29 cellular contexts compared by ENCODE assay signal in the genomic region with DNA sequence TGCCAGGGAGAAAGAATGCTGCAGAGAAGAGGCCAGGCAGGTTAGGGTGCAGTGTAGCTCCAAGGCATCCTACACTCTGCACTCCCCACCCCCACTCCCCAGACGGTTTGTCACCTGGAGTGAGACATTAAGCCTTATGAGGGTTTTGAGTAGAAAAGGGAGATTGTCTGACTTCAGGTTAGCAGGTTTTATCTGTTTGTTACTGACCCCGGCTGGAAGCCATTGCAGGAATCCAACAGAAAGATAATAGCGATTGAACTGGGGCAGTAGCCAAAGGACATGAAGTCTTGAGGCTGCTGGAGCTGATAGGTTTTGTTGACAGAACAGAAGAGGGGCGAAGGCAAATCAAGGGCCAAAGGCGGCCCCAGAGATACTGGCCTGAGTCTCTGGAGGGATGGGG. TPM values are rescaled to one million over a fixed set of nuclear protein-coding genes. Genes with fewer than 3 reads are reported as not detected.
"Had no signal": no experiment of that assay in that cellular context is flagged by ENCODE, and none has a peak within 500 bp of the region (broad histone marks: within the 10 kb centered on the region; RNA-seq: fewer than 3 reads in every experiment).

No MANE protein-coding gene starts in this region.

- H3K9ac ChIP-seq: KMS-11, SK-N-SH had no signal

- H3K4me2 ChIP-seq: KMS-11, SK-N-SH had no signal

- H3K4me3 Mint-ChIP-seq: T-cell had no signal

- DNase-seq: IMR-90, Kasumi-1, MV-4-11, NCI-H1048, NCI-H1105 treated with DMSO at 0.1 percent for 48 hours, NCI-H1417 treated with DMSO at 0.1 percent for 48 hours, NCI-H187, NCI-H2029, NCI-H2081 treated with DMSO at 0.1 percent for 48 hours, NCI-H2171, NCI-H226, NCI-H446, NCI-H510A, NCI-H524 treated with DMSO at 0.1 percent for 48 hours, NCI-H69, NCI-H774, PC-3, SHP77, SK-N-SH, SW 1271, T-cell had no signal

- H3K9me3 ChIP-seq: SK-N-SH had no signal

- H3K27ac ChIP-seq: KMS-11, RWPE1 had no signal

- H3K9me2 ChIP-seq: SK-N-SH had no signal

- ATAC-seq: HepG2, Panc1, PC-3, T-cell had no signal

- H3K4me1 Mint-ChIP-seq: T-cell had no signal

- FAIRE-seq: HepG2 had no signal

RNA-seq across cellular contexts. Expression of gene OR6B3, which starts 36.0 kb away (rescaled TPM):
- total RNA-seq: HepG2, HT1080, IMR-90, M059J, OCI-LY7, PC-3, SK-MEL-5, T-cell had no signal
- polyA plus RNA-seq: HepG2, IMR-90, SK-N-SH had no signal

RNA-seq across cellular contexts. Expression of gene OTOS, which starts 51.2 kb away (rescaled TPM):
- total RNA-seq: HepG2, HT1080, IMR-90, M059J, OCI-LY7, PC-3, SK-MEL-5, T-cell had no signal
- polyA plus RNA-seq: HepG2, SK-N-SH had no signal

RNA-seq across cellular contexts. Expression of gene OR6B2, which starts 59.1 kb away (rescaled TPM):
- total RNA-seq: HepG2, HT1080, IMR-90, M059J, OCI-LY7, PC-3, SK-MEL-5, T-cell had no signal
- polyA plus RNA-seq: HepG2, IMR-90, SK-N-SH had no signal
